Comparison of ENCODE assay signal across 1 cellular context in the genomic region with DNA sequence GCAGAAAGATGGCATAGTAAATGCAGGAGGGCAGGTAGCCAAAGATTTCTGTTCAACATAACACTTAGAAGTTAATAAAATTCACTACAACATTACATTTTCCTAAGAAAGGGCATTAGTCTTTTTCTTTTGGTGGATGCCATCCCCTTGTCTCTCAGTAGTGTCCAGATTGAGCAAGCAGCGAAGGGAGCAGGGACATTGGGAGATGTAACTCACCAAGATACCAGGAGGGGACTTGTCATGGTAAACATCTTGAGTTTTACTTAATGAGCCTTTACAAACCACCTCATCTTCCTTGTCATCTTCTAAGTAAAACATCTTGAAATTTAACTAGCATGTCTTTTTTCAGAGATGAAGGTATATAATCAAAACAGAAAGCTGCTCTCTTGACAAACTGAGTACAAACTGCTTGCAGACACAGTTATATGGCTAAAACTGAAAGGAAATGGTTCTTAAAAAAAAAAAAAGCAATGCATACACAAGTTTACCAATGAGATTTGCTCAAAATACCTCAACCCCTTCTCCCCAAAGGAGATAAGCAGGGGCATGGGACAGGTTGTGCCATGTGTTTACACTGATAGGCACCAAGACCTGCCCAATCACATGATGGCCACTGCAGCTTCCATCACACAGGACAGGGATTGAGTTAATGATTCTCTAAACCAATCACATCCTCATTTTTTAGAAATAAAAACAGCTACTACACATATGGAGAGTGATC.
TF ChIP-seq lines count a peak whose summit lies in the region.

No MANE protein-coding gene starts in this region.

TF ChIP-seq in SK-N-SH, 30 proteins besides CTCF, POLR2A, EP300 and RAD21 (continued from another document):
- TF ChIP-seq, protein P1, sequence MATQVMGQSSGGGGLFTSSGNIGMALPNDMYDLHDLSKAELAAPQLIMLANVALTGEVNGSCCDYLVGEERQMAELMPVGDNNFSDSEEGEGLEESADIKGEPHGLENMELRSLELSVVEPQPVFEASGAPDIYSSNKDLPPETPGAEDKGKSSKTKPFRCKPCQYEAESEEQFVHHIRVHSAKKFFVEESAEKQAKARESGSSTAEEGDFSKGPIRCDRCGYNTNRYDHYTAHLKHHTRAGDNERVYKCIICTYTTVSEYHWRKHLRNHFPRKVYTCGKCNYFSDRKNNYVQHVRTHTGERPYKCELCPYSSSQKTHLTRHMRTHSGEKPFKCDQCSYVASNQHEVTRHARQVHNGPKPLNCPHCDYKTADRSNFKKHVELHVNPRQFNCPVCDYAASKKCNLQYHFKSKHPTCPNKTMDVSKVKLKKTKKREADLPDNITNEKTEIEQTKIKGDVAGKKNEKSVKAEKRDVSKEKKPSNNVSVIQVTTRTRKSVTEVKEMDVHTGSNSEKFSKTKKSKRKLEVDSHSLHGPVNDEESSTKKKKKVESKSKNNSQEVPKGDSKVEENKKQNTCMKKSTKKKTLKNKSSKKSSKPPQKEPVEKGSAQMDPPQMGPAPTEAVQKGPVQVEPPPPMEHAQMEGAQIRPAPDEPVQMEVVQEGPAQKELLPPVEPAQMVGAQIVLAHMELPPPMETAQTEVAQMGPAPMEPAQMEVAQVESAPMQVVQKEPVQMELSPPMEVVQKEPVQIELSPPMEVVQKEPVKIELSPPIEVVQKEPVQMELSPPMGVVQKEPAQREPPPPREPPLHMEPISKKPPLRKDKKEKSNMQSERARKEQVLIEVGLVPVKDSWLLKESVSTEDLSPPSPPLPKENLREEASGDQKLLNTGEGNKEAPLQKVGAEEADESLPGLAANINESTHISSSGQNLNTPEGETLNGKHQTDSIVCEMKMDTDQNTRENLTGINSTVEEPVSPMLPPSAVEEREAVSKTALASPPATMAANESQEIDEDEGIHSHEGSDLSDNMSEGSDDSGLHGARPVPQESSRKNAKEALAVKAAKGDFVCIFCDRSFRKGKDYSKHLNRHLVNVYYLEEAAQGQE (IDR thresholded peaks at IDR 0.05; ENCODE audit: low read depth, low read length): no peak
